10 cellular contexts compared by ENCODE assay signal in genomic region chr1:168535536-168535935, GRCh38. TPM values are rescaled to one million over a fixed set of nuclear protein-coding genes. Genes with fewer than 3 reads are reported as not detected.
DNase-seq lines count a peak whose midpoint lies in the region; ATAC-seq and TF ChIP-seq lines count a peak whose summit lies in the region.
"Had no signal": no experiment of that assay in that cellular context is flagged by ENCODE, and none has a peak within 500 bp of the region (broad histone marks: within the 10 kb centered on the region; RNA-seq: fewer than 3 reads in every experiment).

No MANE protein-coding gene starts in this region.

- H3K79me2 ChIP-seq in Karpas-422 (ENCODE audit: low read length): no peaks in the 10 kb centered on the region

- H3K9me3 Mint-ChIP-seq in memory B cell: peaks cover 1% of the 10 kb centered on the region

- no peak overlapping the region for H3K27ac ChIP-seq in coronary artery
- no peak overlapping the region for H3K27ac ChIP-seq in Karpas-422 (ENCODE audit: low read length)

- in situ Hi-C loops in GM13977 (cut with MboI; ENCODE audit: low pct_unique_long_range_greater_than_20kb, low sequenced_read_pairs, unreplicated experiment): no loop called here

- no peak overlapping the region for H3K4me2 ChIP-seq in Karpas-422 (ENCODE audit: low read depth, low read length, poor library complexity, severe bottlenecking)

- H3K4me1 ChIP-seq in Karpas-422 (ENCODE audit: low read length): no peaks in the 10 kb centered on the region

- TF ChIP-seq CTCF in GM13977 (IDR thresholded peaks at IDR 0.05; ENCODE audit: extremely low read depth, insufficient read depth, missing control alignments): no peak
- TF ChIP-seq CTCF in coronary artery (IDR thresholded peaks at IDR 0.05): no peak

- no peaks in the 10 kb centered on the region for H3K9me2 ChIP-seq in Karpas-422 (replicated peaks; ENCODE audit: insufficient read depth, low read length)

- H3K27me3 ChIP-seq in Karpas-422 (ENCODE audit: low read length): no peaks in the 10 kb centered on the region

- H3K36me3 ChIP-seq in Karpas-422 (ENCODE audit: insufficient read depth, low read length): no peaks in the 10 kb centered on the region

- peak overlapping the region; percentile 18 for H3K4me3 Mint-ChIP-seq in memory B cell

- peaks cover 5% of the 10 kb centered on the region for H3K4me1 Mint-ChIP-seq in memory B cell

- ATAC-seq in GM21737 (IDR thresholded peaks at IDR 0.05; ENCODE audit: unreplicated experiment): peak; percentile 82
- peak; percentile 71 for ATAC-seq in memory B cell (ENCODE audit: low read depth)

- no peaks in the 10 kb centered on the region for H3K9me3 ChIP-seq in Karpas-422 (ENCODE audit: low read length)

- H3K27me3 Mint-ChIP-seq in memory B cell: no peaks in the 10 kb centered on the region

- H3K4me3 ChIP-seq in coronary artery (no peak overlapping the region), Karpas-422 (ENCODE audit: low read length) (no peak overlapping the region)

- DNase-seq in GM13977 (ENCODE audit: low spot score) (peak; percentile 11), NOMO-1 (lab: John Stamatoyannopoulos, UW; ENCODE audit: unreplicated experiment in 2 of 2) (peak; percentile 83 to 90), memory B cell (ENCODE audit: low spot score in 2 of 2) (no peak), coronary artery (ENCODE audit: low spot score) (no peak), DMS114 treated with DMSO at 0.1 percent for 48 hours (lab: John Stamatoyannopoulos, UW; ENCODE audit: unreplicated experiment) (no peak), Karpas-422 (no peak), NCI-H146 treated with DMSO at 0.1 percent for 48 hours (lab: John Stamatoyannopoulos, UW; ENCODE audit: unreplicated experiment) (no peak)
- DNase-seq: cortex of kidney, NCI-H510A had no signal

- no peak overlapping the region for H3K9ac ChIP-seq in Karpas-422 (ENCODE audit: low read length)

- H2AFZ ChIP-seq in Karpas-422 (ENCODE audit: low read length): no peak overlapping the region

- no peaks in the 10 kb centered on the region for H4K20me1 ChIP-seq in Karpas-422 (ENCODE audit: insufficient read depth, low read depth, low read length)

- H3K36me3 Mint-ChIP-seq in memory B cell: no peaks in the 10 kb centered on the region

- H3K27ac Mint-ChIP-seq in memory B cell: peak overlapping the region; percentile 58

RNA-seq across cellular contexts. Expression of gene XCL2, which starts 8.3 kb away (rescaled TPM):
- total RNA-seq in Karpas-422 (2014; rRNA removed; shearing (Covaris generic); ENCODE audit: low replicate concordance): not detected in 2 replicates

RNA-seq across cellular contexts. Expression of gene XCL1, which starts 40.9 kb away (rescaled TPM):
- total RNA-seq in Karpas-422 (2014; rRNA removed; shearing (Covaris generic); ENCODE audit: low replicate concordance): not detected in 2 replicates

Comparison
In these comparisons a context has a peak if more than half of its experiments do, and no peak if none do; other contexts are left out.
1. DNase-seq: peak in GM13977 (single experiment) and NOMO-1 (2 of 2); none in memory B cell (0 of 2), coronary artery (single experiment), DMS114 treated with DMSO at 0.1 percent for 48 hours (single experiment), Karpas-422 (single experiment) and NCI-H146 treated with DMSO at 0.1 percent for 48 hours (single experiment).